In the genomic region with DNA sequence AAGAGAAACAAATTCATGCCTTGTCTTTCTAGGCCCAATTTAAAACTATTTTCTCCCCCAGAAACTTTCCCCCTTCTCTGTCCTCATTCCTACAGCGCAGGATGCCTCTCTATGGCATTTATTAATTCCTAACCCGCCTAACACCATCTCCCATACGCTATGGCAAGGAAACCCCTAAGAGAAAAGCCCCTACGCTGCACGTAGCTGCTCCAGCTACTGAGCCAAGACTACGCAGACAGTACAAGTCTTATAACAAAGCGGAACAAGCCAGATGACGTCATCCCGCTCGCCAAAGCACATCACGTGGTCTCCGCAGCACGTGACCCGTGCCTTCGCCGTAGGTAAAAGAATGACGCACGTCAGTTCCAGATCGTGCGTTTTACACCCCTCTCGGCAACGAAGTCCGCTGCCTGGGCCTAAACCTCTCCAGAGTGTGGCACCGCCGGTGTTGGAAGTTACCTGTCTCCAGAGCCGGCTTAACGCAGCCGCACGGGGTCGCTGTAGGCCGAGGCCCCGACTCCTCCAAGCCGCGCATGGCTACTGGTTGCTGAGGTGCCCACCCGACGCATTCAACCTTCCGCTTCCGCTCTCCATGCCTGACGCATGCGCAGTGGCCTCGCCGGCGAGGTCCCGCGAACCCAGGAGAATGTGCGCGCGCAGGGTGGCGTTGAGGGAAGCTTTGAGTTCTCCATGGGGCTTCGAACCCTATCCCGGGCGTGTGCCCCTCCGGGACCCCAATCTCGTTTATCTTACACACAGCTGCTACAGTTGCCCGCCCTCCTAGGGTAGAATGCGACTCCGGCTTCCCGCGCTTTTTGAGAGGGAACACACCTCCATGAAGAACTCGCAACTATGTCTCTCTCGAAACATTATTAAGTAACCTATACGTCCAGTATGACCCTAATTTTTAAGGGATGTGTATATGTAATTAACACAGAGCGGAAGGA, we compare ENCODE assay signal across 8 cellular contexts. TPM values are rescaled to one million over a fixed set of nuclear protein-coding genes. Genes with fewer than 3 reads are reported as not detected.
DNase-seq lines count a peak whose midpoint lies in the region; ATAC-seq and FAIRE-seq lines count a peak whose summit lies in the region.

A gene with protein sequence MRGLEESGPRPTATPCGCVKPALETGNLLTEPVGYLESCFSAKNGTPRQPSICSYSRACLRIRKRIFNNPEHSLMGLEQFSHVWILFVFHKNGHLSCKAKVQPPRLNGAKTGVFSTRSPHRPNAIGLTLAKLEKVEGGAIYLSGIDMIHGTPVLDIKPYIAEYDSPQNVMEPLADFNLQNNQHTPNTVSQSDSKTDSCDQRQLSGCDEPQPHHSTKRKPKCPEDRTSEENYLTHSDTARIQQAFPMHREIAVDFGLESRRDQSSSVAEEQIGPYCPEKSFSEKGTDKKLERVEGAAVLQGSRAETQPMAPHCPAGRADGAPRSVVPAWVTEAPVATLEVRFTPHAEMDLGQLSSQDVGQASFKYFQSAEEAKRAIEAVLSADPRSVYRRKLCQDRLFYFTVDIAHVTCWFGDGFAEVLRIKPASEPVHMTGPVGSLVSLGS (minus strand): TSS at position 542 of the 947 bp plus-strand sequence. CDS start 7 bp downstream, at position 535.

- peak within 1 kb of the TSS; percentile 70 for H3K18ac ChIP-seq in mesendoderm (ENCODE audit: low read length)

- peak within 1 kb of the TSS; percentile 86 for H3K56ac ChIP-seq in mesendoderm (ENCODE audit: low read length)

- H3K79me1 ChIP-seq in mesendoderm (ENCODE audit: low read length): no peaks in the 10 kb centered on the region

- no peak within 1 kb of the TSS for H3K23ac ChIP-seq in mesendoderm (ENCODE audit: low read length)

- H3K9ac ChIP-seq in endocrine pancreas (ENCODE audit: control insufficient read depth, insufficient read depth, low read length) (peak within 1 kb of the TSS; percentile 81), mesendoderm (ENCODE audit: low read length) (peak within 1 kb of the TSS; percentile 74)

- no peak within 1 kb of the TSS for H4K8ac ChIP-seq in mesendoderm (ENCODE audit: low read depth, low read length)

- peak; percentile 73 for ATAC-seq in GM21367 (IDR thresholded peaks at IDR 0.05; ENCODE audit: unreplicated experiment)

- H3K27ac ChIP-seq in mesendoderm (ENCODE audit: low read depth, low read length): peak within 1 kb of the TSS; percentile 65

- no peaks in the 10 kb centered on the region for H3K79me2 ChIP-seq in mesendoderm (ENCODE audit: control insufficient read depth, insufficient read depth, low read length)

- H3K27me3 ChIP-seq in endocrine pancreas (ENCODE audit: control insufficient read depth, insufficient read depth, low read length) (no peaks in the 10 kb centered on the region), mesendoderm (ENCODE audit: insufficient read depth, low read length, poor library complexity) (no peaks in the 10 kb centered on the region)

- H2BK5ac ChIP-seq in mesendoderm (ENCODE audit: low read length): peak within 1 kb of the TSS; percentile 40

- no peaks in the 10 kb centered on the region for H3K9me3 ChIP-seq in endocrine pancreas (ENCODE audit: control insufficient read depth, low read length)

- in situ Hi-C loops in Caki2 (cut with HindIII; ENCODE audit: low pct_unique_long_range_greater_than_20kb, low sequenced_read_pairs): no loop called here

- H3K36me3 ChIP-seq in endocrine pancreas (ENCODE audit: control insufficient read depth, insufficient read depth, low read length): no peaks in the 10 kb centered on the region
- no peaks in the 10 kb centered on the region for H3K36me3 ChIP-seq in mesendoderm (ENCODE audit: control insufficient read depth, insufficient read depth, low read length)

- peak; percentile 88 for FAIRE-seq in HTR-8/SVneo (lab: Jason Lieb, UNC)

- DNase-seq in Caki2 (ENCODE audit: low read depth): peak; percentile 96
- DNase-seq in HTR-8/SVneo (ENCODE audit: insufficient read length, low spot score): peak; percentile 94
- DNase-seq in NOMO-1 treated with DMSO at 0.1 percent for 48 hours (lab: John Stamatoyannopoulos, UW; ENCODE audit: unreplicated experiment): peak; percentile 96
- DNase-seq in activated CD8-positive, alpha-beta memory T cell treated with anti-CD3 and anti-CD28 coated beads for 48 hours (ENCODE audit: low read depth in 2 of 3, low spot score in 2 of 3): peak; percentile 95 to 99 (median 98)
- DNase-seq in mesendoderm: peak; percentile 98
- DNase-seq in stimulated activated CD8-positive, alpha-beta memory T cell treated with anti-CD3 and anti-CD28 coated beads, Interleukin-15, amount 100 ng/mL, for 1 hour (ENCODE audit: low read depth): peak; percentile 96

- no peak within 1 kb of the TSS for H4K5ac ChIP-seq in mesendoderm (ENCODE audit: low read length)

- no CpG with 5 or more reads among the region's 63 CpGs for WGBS in mesendoderm (ENCODE audit: extremely low coverage, insufficient coverage, low lambda C conversion rate)

- H2BK15ac ChIP-seq in mesendoderm (replicated peaks; ENCODE audit: low read depth): no peak within 1 kb of the TSS

- H3K4ac ChIP-seq in mesendoderm (ENCODE audit: low read depth, low read length): no peak within 1 kb of the TSS

- no peak within 1 kb of the TSS for H2AK5ac ChIP-seq in mesendoderm (ENCODE audit: low read length)

- H3K4me1 ChIP-seq in endocrine pancreas (ENCODE audit: control insufficient read depth, insufficient read depth, low read length) (peaks cover 21% of the 10 kb centered on the region), mesendoderm (ENCODE audit: control insufficient read depth, low read depth, low read length) (no peaks in the 10 kb centered on the region)

- H3K4me3 ChIP-seq in endocrine pancreas (ENCODE audit: control insufficient read depth, insufficient read depth, low read length) (peak within 1 kb of the TSS; percentile 94), mesendoderm (ENCODE audit: low read length) (peak within 1 kb of the TSS; percentile 59)

- H3K4me2 ChIP-seq in mesendoderm (ENCODE audit: low read length): peak within 1 kb of the TSS; percentile 96

- H2BK120ac ChIP-seq in mesendoderm (ENCODE audit: low read depth, low read length): no peak within 1 kb of the TSS

RNA-seq across cellular contexts. Expression of the gene that starts here (rescaled TPM):
- total RNA-seq in Caki2 (2014; rRNA removed; shearing (Covaris generic); ENCODE audit: low replicate concordance): 29.8 and 36.7 TPM in 2 replicates
- polyA plus RNA-seq in mesendoderm (2013, experiment 1 of 2): 8.3 TPM
- polyA plus RNA-seq in mesendoderm (2013, experiment 2 of 2): 8.4 TPM

Comparison
In these comparisons a context has a peak if more than half of its experiments do, and no peak if none do; other contexts are left out.
1. Peak in every context shown above with its lines: DNase-seq, ATAC-seq, H3K4me3 ChIP-seq and H3K27ac ChIP-seq.